8 cellular contexts compared by ENCODE assay signal in the genomic region with DNA sequence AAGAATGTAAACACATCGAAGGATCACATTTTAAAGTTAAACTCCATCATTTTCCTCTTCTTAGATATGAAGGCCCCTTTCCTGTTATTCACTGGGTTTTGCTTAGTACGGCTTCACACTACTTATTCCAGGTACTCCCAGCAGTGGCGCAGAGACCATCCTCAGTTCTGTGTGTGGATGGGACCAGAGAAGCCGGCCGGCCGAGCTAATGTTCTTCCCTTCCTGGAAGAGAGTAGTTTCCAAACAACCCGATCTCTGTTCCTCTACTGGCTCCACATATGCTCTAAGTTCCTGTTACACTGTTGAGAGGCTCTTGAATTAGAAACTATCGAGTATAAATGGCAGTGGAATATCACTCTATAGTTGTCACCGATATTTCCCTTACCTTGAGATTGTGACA. TPM values are rescaled to one million over a fixed set of nuclear protein-coding genes. Genes with fewer than 3 reads are reported as not detected.
DNase-seq lines count a peak whose midpoint lies in the region; ATAC-seq and TF ChIP-seq lines count a peak whose summit lies in the region.

No MANE protein-coding gene starts in this region.

- H3K27me3 ChIP-seq in heart left ventricle (no peaks in the 10 kb centered on the region), gastrocnemius medialis (no peaks in the 10 kb centered on the region)

- H3K4me1 Mint-ChIP-seq in activated CD8-positive, alpha-beta memory T cell treated with anti-CD3 and anti-CD28 coated beads, Interleukin-2, amount 10 ng/mL, durations not matched to agents 7 days and 5 days: peaks cover 29% of the 10 kb centered on the region

- H3K4me3 Mint-ChIP-seq in activated CD8-positive, alpha-beta memory T cell treated with anti-CD3 and anti-CD28 coated beads, Interleukin-2, amount 10 ng/mL, durations not matched to agents 7 days and 5 days: peak overlapping the region; percentile 83

- no peak for TF ChIP-seq CTCF in VCaP (conservative IDR thresholded peaks at IDR 0.05)
- TF ChIP-seq CTCF in heart left ventricle (IDR thresholded peaks at IDR 0.05): no peak
- TF ChIP-seq CTCF in gastrocnemius medialis (IDR thresholded peaks at IDR 0.05 in 4 of 5, conservative IDR thresholded peaks at IDR 0.05 in 1 of 5): no peak

- no peak for ATAC-seq in activated CD8-positive, alpha-beta memory T cell treated with anti-CD3 and anti-CD28 coated beads, Interleukin-2, amount 10 ng/mL, durations not matched to agents 7 days and 5 days
- ATAC-seq in heart left ventricle: peak in 2 of 4 donors; percentile 11 to 19
- ATAC-seq in gastrocnemius medialis: peak; percentile 8 to 21

- H3K4me3 ChIP-seq in heart left ventricle: peak overlapping the region; percentile 61 to 97 (median 82)
- peak overlapping the region; percentile 76 to 100 (median 96) for H3K4me3 ChIP-seq in gastrocnemius medialis

- TF ChIP-seq POLR2A in heart left ventricle (IDR thresholded peaks at IDR 0.05) (no peak), gastrocnemius medialis (IDR thresholded peaks at IDR 0.05) (no peak)

- CTCF ChIA-PET in activated CD8-positive, alpha-beta memory T cell treated with anti-CD3 and anti-CD28 coated beads, Interleukin-2, amount 10 ng/mL, durations not matched to agents 7 days and 5 days (lab: Charles Lee): interaction anchor here (0.9 to 2.5 kb wide), 4 partner anchors 20 to 236 kb away, joined by 3 to 11 read pairs (median 3); no protein-coding TSS in a partner anchor

- H3K4me1 ChIP-seq in heart left ventricle: peaks cover 0 to 19% (median 11%) of the 10 kb centered on the region in 12 donors
- peaks cover 13 to 18% of the 10 kb centered on the region in 2 donors for H3K4me1 ChIP-seq in gastrocnemius medialis

- WGBS in heart left ventricle, 4 donors: 71 to 75% (median 73%) methylated on average over 9 of the region's 9 CpGs

- no peak for DNase-seq in activated CD8-positive, alpha-beta memory T cell treated with anti-CD3 and anti-CD28 coated beads, Interleukin-2, amount 10 ng/mL, durations not matched to agents 7 days and 5 days
- no peak for DNase-seq in activated CD8-positive, alpha-beta memory T cell treated with anti-CD3 and anti-CD28 coated beads, Interleukin-2, amount 50 U/mL, for 48 hours
- peak in 1 of 5 donors; percentile 42 for DNase-seq in heart left ventricle
- DNase-seq in gastrocnemius medialis: no peak
- no peak for DNase-seq in NCI-H2107 (lab: John Stamatoyannopoulos, UW)
- no peak for DNase-seq in HT-29 (ENCODE audit: low spot score)
- DNase-seq in 8988T: no peak

- peaks cover 20% of the 10 kb centered on the region for H3K36me3 Mint-ChIP-seq in activated CD8-positive, alpha-beta memory T cell treated with anti-CD3 and anti-CD28 coated beads, Interleukin-2, amount 10 ng/mL, durations not matched to agents 7 days and 5 days

- intact Hi-C loops in heart left ventricle (cut with DNase I): loop anchor here in 1 of 10 donors (10.0 kb wide), 1 partner anchor 1019 kb away; a partner anchor contains a TSS
- intact Hi-C loops in gastrocnemius medialis (cut with DNase I; ENCODE audit: low total_unique reads): loop anchor here (5.0 kb wide), 1 partner anchor 171 kb away; a partner anchor contains a TSS

- H3K9me3 ChIP-seq in heart left ventricle: no peaks in the 10 kb centered on the region
- H3K9me3 ChIP-seq in gastrocnemius medialis: no peaks in the 10 kb centered on the region

- in situ Hi-C loops in gastrocnemius medialis (cut with MboI; ENCODE audit: low sequenced_read_pairs in 4 of 4): loop anchor here (25.0 kb wide), 1 partner anchor 1016 kb away; a partner anchor contains a TSS

- H3K27ac Mint-ChIP-seq in activated CD8-positive, alpha-beta memory T cell treated with anti-CD3 and anti-CD28 coated beads, Interleukin-2, amount 10 ng/mL, durations not matched to agents 7 days and 5 days: peak overlapping the region; percentile 71

- H3K9me3 Mint-ChIP-seq in activated CD8-positive, alpha-beta memory T cell treated with anti-CD3 and anti-CD28 coated beads, Interleukin-2, amount 10 ng/mL, durations not matched to agents 7 days and 5 days (ENCODE audit: low read depth): no peaks in the 10 kb centered on the region

- H3K36me3 ChIP-seq in heart left ventricle (peaks cover 0 to 36% (median 20%) of the 10 kb centered on the region in 9 donors), gastrocnemius medialis (peaks cover 0 to 28% of the 10 kb centered on the region in 2 donors)

- peaks cover 6% of the 10 kb centered on the region for H3K27me3 Mint-ChIP-seq in activated CD8-positive, alpha-beta memory T cell treated with anti-CD3 and anti-CD28 coated beads, Interleukin-2, amount 10 ng/mL, durations not matched to agents 7 days and 5 days

- H3K27ac ChIP-seq in VCaP: peak overlapping the region; percentile 85
- peak overlapping the region in 11 of 12 donors; percentile 32 to 87 (median 80) for H3K27ac ChIP-seq in heart left ventricle
- peak overlapping the region; percentile 85 to 96 (median 92) for H3K27ac ChIP-seq in gastrocnemius medialis

RNA-seq across cellular contexts. Expression of a gene that starts 0.7 kb away (rescaled TPM):
- 10 to 100 TPM; 31.8 to 39.9 TPM for total RNA-seq in activated CD8-positive, alpha-beta memory T cell treated with anti-CD3 and anti-CD28 coated beads, Interleukin-2, amount 10 ng/mL, durations not matched to agents 7 days and 5 days
- total RNA-seq in heart left ventricle (10 to 100 TPM in 8 of 9 donors, 1 to 10 TPM in 1; 6.7 to 23.1 (median 14.1) TPM), gastrocnemius medialis (10 to 100 TPM; 22.5 to 34.3 (median 23.4) TPM)
- polyA plus RNA-seq in heart left ventricle: 10 to 100 TPM in 1 of 2 donors, 1 to 10 TPM in 1; 5.0 to 10.4 TPM
- total RNA-seq in HT-29 (2014; rRNA removed; shearing (Covaris generic)): 33.3 and 33.7 TPM in 2 replicates
